ENCODE assay signal across 8 cellular contexts in the genomic region with DNA sequence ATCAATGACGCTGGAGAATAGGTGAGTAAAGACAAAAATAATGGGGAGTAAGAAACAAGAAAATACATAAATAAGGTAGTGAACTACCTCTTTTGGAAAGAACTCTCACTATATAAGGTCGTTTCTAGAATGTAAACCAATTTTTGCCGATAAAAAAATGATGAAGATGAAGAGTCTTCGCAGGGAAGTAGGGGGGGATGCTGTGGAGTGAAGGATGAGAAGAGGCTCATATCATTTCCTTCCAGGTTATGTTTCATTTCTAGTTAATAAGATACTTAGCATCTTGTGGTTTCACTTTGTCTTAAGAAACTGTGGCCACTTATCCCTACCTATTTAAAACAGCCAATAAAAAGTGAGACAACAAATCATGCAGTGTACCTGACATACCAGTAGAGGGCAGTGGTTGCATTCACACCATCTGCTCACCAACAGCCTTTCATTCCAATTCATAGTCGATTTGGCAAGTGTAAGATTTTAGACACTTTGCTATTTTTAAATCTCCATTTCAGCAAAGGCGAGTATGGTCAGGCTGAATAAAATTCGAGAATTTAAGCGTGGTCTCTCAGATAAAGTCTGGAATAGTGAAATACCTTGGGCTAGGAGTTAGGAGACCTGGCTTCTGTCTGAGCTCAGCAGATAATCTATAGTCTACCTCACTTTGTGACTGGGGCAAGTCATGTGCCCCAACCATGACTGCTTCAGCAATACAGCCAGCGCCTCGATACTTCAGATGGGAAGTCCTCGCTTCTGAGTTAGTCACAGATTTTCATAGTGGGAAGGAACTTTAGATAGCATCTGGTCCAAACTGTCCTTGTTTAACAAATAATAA. TPM values are rescaled to one million over a fixed set of nuclear protein-coding genes. Genes with fewer than 3 reads are reported as not detected.
DNase-seq lines count a peak whose midpoint lies in the region; ATAC-seq, FAIRE-seq and TF ChIP-seq lines count a peak whose summit lies in the region.

No MANE protein-coding gene starts in this region.

- H3K4me1 ChIP-seq in adrenal gland (replicated peaks in 1 of 2) (peaks cover 14 to 50% of the 10 kb centered on the region in 2 donors), right atrium auricular region (peaks cover 0 to 40% of the 10 kb centered on the region in 2 donors), sigmoid colon (peaks cover 0 to 4% (median 0%) of the 10 kb centered on the region in 4 donors)

- no peaks in the 10 kb centered on the region for H3K27me3 ChIP-seq in adrenal gland
- no peaks in the 10 kb centered on the region for H3K27me3 ChIP-seq in right atrium auricular region
- no peaks in the 10 kb centered on the region for H3K27me3 ChIP-seq in sigmoid colon

- no peaks in the 10 kb centered on the region for H3K9me3 ChIP-seq in adrenal gland (replicated peaks in 1 of 3)
- no peaks in the 10 kb centered on the region for H3K9me3 ChIP-seq in right atrium auricular region
- H3K9me3 ChIP-seq in sigmoid colon, result no peaks in the 10 kb centered on the region

- H3K36me3 ChIP-seq in adrenal gland (replicated peaks in 1 of 2) (peaks cover 0 to 57% of the 10 kb centered on the region in 2 donors), right atrium auricular region (peaks cover 13% of the 10 kb centered on the region), sigmoid colon (peaks cover 0 to 43% (median 16%) of the 10 kb centered on the region in 4 donors)

- no peak for TF ChIP-seq EP300 in sigmoid colon (IDR thresholded peaks at IDR 0.05)

- ATAC-seq in GM21737 (IDR thresholded peaks at IDR 0.05; ENCODE audit: unreplicated experiment), result peak; percentile 81

- intact Hi-C loops in adrenal gland (cut with DNase I), result no loop called here
- intact Hi-C loops in sigmoid colon (cut with DNase I), result loop anchor here (2.0 to 5.0 kb wide), 3 partner anchors 409 to 1327 kb away; no protein-coding TSS in a partner anchor

- WGBS in adrenal gland, 4 donors, result 40 to 44% (median 42%) methylated on average over 11 of the region's 11 CpGs
- WGBS in sigmoid colon, 2 donors, result 49 to 53% methylated on average over 11 of the region's 11 CpGs

- TF ChIP-seq POLR2A in adrenal gland (IDR thresholded peaks at IDR 0.05) (no peak), sigmoid colon (IDR thresholded peaks at IDR 0.05) (no peak)

- DNase-seq in SIG-M5 treated with dmso at 0.1 percent for 504 hours (lab: John Stamatoyannopoulos, UW; ENCODE audit: unreplicated experiment) (peak; percentile 75), SIG-M5 (lab: John Stamatoyannopoulos, UW) (no peak), RCC 7860 (ENCODE audit: low spot score) (peak; percentile 64), adrenal gland (peak; percentile 41 to 75 (median 48)), right atrium auricular region (ENCODE audit: low spot score) (no peak), sigmoid colon (peak; percentile 69)
- peak; percentile 75 for DNase-seq in Jurkat, Clone E6-1 (ENCODE audit: low read depth, low spot score)

- H3K27ac ChIP-seq in adrenal gland (peak overlapping the region in 3 of 5 donors; percentile 13 to 41 (median 35)), right atrium auricular region (no peak overlapping the region), sigmoid colon (peak overlapping the region in 1 of 4 donors; percentile 22)

- H3K4me3 ChIP-seq in Jurkat, Clone E6-1 (ENCODE audit: low read length), result no peak overlapping the region
- H3K4me3 ChIP-seq in adrenal gland (no peak overlapping the region), right atrium auricular region (no peak overlapping the region), sigmoid colon (no peak overlapping the region)

- peak; percentile 83 for FAIRE-seq in RCC 7860 (lab: Jason Lieb, UNC)

- TF ChIP-seq CTCF in adrenal gland (IDR thresholded peaks at IDR 0.05) (peak; percentile 89 to 93 (median 91)), right atrium auricular region (IDR thresholded peaks at IDR 0.05) (peak; percentile 76 to 92), sigmoid colon (IDR thresholded peaks at IDR 0.05) (peak; percentile 67 to 91 (median 77))

RNA-seq across cellular contexts. Expression of gene ICE2, which starts 28.9 kb away (rescaled TPM):
- 73.3 TPM for polyA plus RNA-seq in Jurkat, Clone E6-1 (2012; ENCODE audit: insufficient read depth, insufficient read length)
- total RNA-seq in adrenal gland (10 to 100 TPM; 13.6 to 53.7 (median 38.3) TPM), right atrium auricular region (10 to 100 TPM; 10.6 to 12.6 TPM), sigmoid colon (10 to 100 TPM; 30.0 to 40.3 (median 34.7) TPM)
- polyA plus RNA-seq in adrenal gland (10 to 100 TPM; 14.2 to 42.2 (median 15.6) TPM), sigmoid colon (10 to 100 TPM in 1 of 3 donors, 1 to 10 TPM in 2; 4.6 to 11.3 (median 5.4) TPM)

Comparison
In these comparisons a context has a peak if more than half of its experiments do, and no peak if none do; other contexts are left out.
1. DNase-seq: peak in SIG-M5 treated with dmso at 0.1 percent for 504 hours (single experiment), Jurkat, Clone E6-1 (single experiment), RCC 7860 (single experiment), adrenal gland (7 of 7) and sigmoid colon (single experiment); none in SIG-M5 (single experiment) and right atrium auricular region (single experiment).
2. H3K27ac ChIP-seq: peak in adrenal gland (3 of 5); none in right atrium auricular region (0 of 2).
3. Peak in every context shown above with its lines, with median percentiles within 50 percentile points of each other: CTCF ChIP-seq.